In the genomic region with DNA sequence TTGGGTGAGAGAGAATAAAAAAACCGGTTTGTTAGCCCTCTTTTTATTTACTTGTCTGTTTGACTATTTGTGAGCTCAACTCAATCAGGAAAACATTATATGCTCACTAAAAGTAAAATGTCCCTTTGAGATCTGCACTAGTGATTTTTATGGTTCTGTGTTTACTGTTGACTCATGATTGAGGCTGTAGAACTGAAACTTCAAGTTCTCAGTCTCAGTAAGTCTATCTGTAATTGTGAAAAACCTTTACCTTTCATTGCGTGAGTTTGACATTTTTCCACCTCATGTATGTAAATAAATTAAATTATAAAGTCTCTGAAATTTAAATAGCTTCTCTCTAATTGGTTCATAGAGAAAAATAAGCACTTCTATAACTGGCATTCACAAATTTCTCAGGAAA, we compare ENCODE assay signal across 13 cellular contexts. TPM values are rescaled to one million over a fixed set of nuclear protein-coding genes. Genes with fewer than 3 reads are reported as not detected.
A peak's percentile ranks its signal among the peaks of the same experiment; 100 is the strongest.
DNase-seq lines count a peak whose midpoint lies in the region; ATAC-seq and TF ChIP-seq lines count a peak whose summit lies in the region.
"Had no signal": no experiment of that assay in that cellular context is flagged by ENCODE, and none has a peak within 500 bp of the region (broad histone marks: within the 10 kb centered on the region; RNA-seq: fewer than 3 reads in every experiment).

No MANE protein-coding gene starts in this region.

- H3K36me3 ChIP-seq in HAP-1 (replicated peaks): no peaks in the 10 kb centered on the region
- H3K36me3 ChIP-seq in Karpas-422 (ENCODE audit: insufficient read depth, low read length): no peaks in the 10 kb centered on the region
- no peaks in the 10 kb centered on the region for H3K36me3 ChIP-seq in heart right ventricle

- no peak overlapping the region for H3K4me2 ChIP-seq in Karpas-422 (ENCODE audit: low read depth, low read length, poor library complexity, severe bottlenecking)

- 90 to 94% methylated on average over 2 of the region's 2 CpGs for WGBS in heart right ventricle, 2 donors

- no peak for DNase-seq in HPDE6-E6E7 (ENCODE audit: extremely low spot score)
- DNase-seq in HAP-1 (ENCODE audit: low spot score in 2 of 2): no peak
- no peak for DNase-seq in Karpas-422
- no peak for DNase-seq in heart right ventricle
- DNase-seq: KG1, NCI-H774, substantia nigra had no signal

- H3K79me2 ChIP-seq in Karpas-422 (ENCODE audit: low read length): no peaks in the 10 kb centered on the region

- no peak overlapping the region for H2AFZ ChIP-seq in Karpas-422 (ENCODE audit: low read length)

- H3K9me3 ChIP-seq in HAP-1 (no peaks in the 10 kb centered on the region), Karpas-422 (ENCODE audit: low read length) (no peaks in the 10 kb centered on the region), heart right ventricle (peaks cover 0 to 11% (median under 1%) of the 10 kb centered on the region in 11 donors)

- in situ Hi-C loops in HAP-1 (cut with MboI; ENCODE audit: low sequenced_read_pairs): no loop called here

- H3K4me1 ChIP-seq in HAP-1: no peaks in the 10 kb centered on the region
- no peaks in the 10 kb centered on the region for H3K4me1 ChIP-seq in Karpas-422 (ENCODE audit: low read length)
- no peaks in the 10 kb centered on the region for H3K4me1 ChIP-seq in heart right ventricle

- no peaks in the 10 kb centered on the region for H3K9me2 ChIP-seq in Karpas-422 (replicated peaks; ENCODE audit: insufficient read depth, low read length)

- intact Hi-C loops in heart right ventricle (cut with DNase I): no loop called here

- H3K27ac ChIP-seq in Karpas-422 (ENCODE audit: low read length): no peak overlapping the region
- no peak overlapping the region for H3K27ac ChIP-seq in heart right ventricle

- H3K27me3 Mint-ChIP-seq in activated T-helper 17 cell treated with anti-CD3 and anti-CD28 coated beads, Interleukin-2, amount 50 U/mL, for 72 hours: peaks cover 22% of the 10 kb centered on the region

- H3K27me3 ChIP-seq in HAP-1 (ENCODE audit: low read depth) (no peaks in the 10 kb centered on the region), Karpas-422 (ENCODE audit: low read length) (no peaks in the 10 kb centered on the region), heart right ventricle (peaks cover 0 to 9% (median 0%) of the 10 kb centered on the region in 7 donors)

- H4K20me1 ChIP-seq in Karpas-422 (ENCODE audit: insufficient read depth, low read depth, low read length): no peaks in the 10 kb centered on the region

- H3K36me3 Mint-ChIP-seq in activated T-helper 17 cell treated with anti-CD3 and anti-CD28 coated beads, Interleukin-2, amount 50 U/mL, for 72 hours (ENCODE audit: low read depth): no peaks in the 10 kb centered on the region

- ATAC-seq in GM18867 (IDR thresholded peaks at IDR 0.05; ENCODE audit: unreplicated experiment) (peak; percentile 99), GM21447 (IDR thresholded peaks at IDR 0.05; ENCODE audit: unreplicated experiment) (peak; percentile 100), HG03064 (IDR thresholded peaks at IDR 0.05; ENCODE audit: low read depth, unreplicated experiment) (peak; percentile 97), heart right ventricle (no peak)
- peak; percentile 95 for ATAC-seq in activated T-helper 17 cell treated with anti-CD3 and anti-CD28 coated beads, Interleukin-2, amount 50 U/mL, for 72 hours (replicated peaks)

- no peak overlapping the region for H3K9ac ChIP-seq in Karpas-422 (ENCODE audit: low read length)

- TF ChIP-seq CTCF in heart right ventricle (IDR thresholded peaks at IDR 0.05): no peak

- H3K4me3 ChIP-seq in HAP-1: no peak overlapping the region
- no peak overlapping the region for H3K4me3 ChIP-seq in Karpas-422 (ENCODE audit: low read length)
- no peak overlapping the region for H3K4me3 ChIP-seq in heart right ventricle

- no peak overlapping the region for H3K4me3 Mint-ChIP-seq in activated T-helper 17 cell treated with anti-CD3 and anti-CD28 coated beads, Interleukin-2, amount 50 U/mL, for 72 hours
- H3K4me3 Mint-ChIP-seq: nephron; T-helper 1 cell treated with Interleukin-12 subunit alpha and Interleukin-12 subunit beta and Interleukin-4 antibody, amounts not matched to agents 30 μg/mL and 1 μg/mL, for 36 hours had no signal

- H3K27ac Mint-ChIP-seq in activated T-helper 17 cell treated with anti-CD3 and anti-CD28 coated beads, Interleukin-2, amount 50 U/mL, for 72 hours: no peak overlapping the region
- H3K27ac Mint-ChIP-seq: nephron; T-helper 1 cell treated with Interleukin-12 subunit alpha and Interleukin-12 subunit beta and Interleukin-4 antibody, amounts not matched to agents 30 μg/mL and 1 μg/mL, for 36 hours had no signal

- H3K9me3 Mint-ChIP-seq in activated T-helper 17 cell treated with anti-CD3 and anti-CD28 coated beads, Interleukin-2, amount 50 U/mL, for 72 hours: no peaks in the 10 kb centered on the region

- H3K4me1 Mint-ChIP-seq in activated T-helper 17 cell treated with anti-CD3 and anti-CD28 coated beads, Interleukin-2, amount 50 U/mL, for 72 hours: peaks cover 6% of the 10 kb centered on the region
- H3K4me1 Mint-ChIP-seq: nephron had no signal

RNA-seq across cellular contexts. Expression of gene CASD1, which starts 17.0 kb away (rescaled TPM):
- 10 to 100 TPM; 14.2 to 26.6 TPM for total RNA-seq in activated T-helper 17 cell treated with anti-CD3 and anti-CD28 coated beads, Interleukin-2, amount 50 U/mL, for 72 hours
- 20.9 and 56.6 TPM in 2 replicates for total RNA-seq in Karpas-422 (2014; rRNA removed; shearing (Covaris generic); ENCODE audit: low replicate concordance)
- total RNA-seq in heart right ventricle: 10 to 100 TPM; 15.3 to 26.9 (median 20.6) TPM
- 10 to 100 TPM in 1 of 2 donors, 1 to 10 TPM in 1; 8.6 to 13.0 TPM for polyA plus RNA-seq in heart right ventricle

Comparison
In these comparisons a context has a peak if more than half of its experiments do, and no peak if none do; other contexts are left out.
1. ATAC-seq: peak in GM18867 (single experiment), GM21447 (single experiment), HG03064 (single experiment) and activated T-helper 17 cell treated with anti-CD3 and anti-CD28 coated beads, Interleukin-2, amount 50 U/mL, for 72 hours (single experiment); none in heart right ventricle (0 of 8).